Comparison of ENCODE assay signal across 30 cellular contexts in the genomic region with DNA sequence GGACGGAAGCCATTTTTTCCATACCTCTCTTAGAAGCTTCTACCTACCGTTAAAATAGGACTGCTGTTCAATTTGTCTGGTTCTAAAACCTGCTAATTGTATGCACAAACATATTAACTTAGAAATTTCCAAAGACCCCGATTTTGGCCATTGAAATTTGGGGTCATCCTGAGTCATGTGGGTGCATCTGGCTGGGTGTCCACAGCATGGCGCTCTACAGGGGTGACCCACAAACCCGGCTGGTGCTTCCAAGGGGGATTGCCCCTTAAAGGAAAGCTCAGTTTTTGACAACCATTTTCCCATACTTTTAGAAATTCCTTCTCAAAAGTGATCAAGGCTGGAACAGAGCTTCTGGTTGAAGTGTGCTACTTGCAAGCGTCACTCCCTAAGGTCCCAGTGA.
"Had no signal": no experiment of that assay in that cellular context is flagged by ENCODE, and none has a peak within 500 bp of the region (broad histone marks: within the 10 kb centered on the region; RNA-seq: fewer than 3 reads in every experiment).

No MANE protein-coding gene starts in this region.

- H3K9me3 Mint-ChIP-seq: activated CD4-positive, alpha-beta T cell treated with anti-CD3 and anti-CD28 coated beads, Interleukin-2, amount 10 ng/mL, durations not matched to agents 7 days and 5 days; activated naive CD8-positive, alpha-beta T cell treated with anti-CD3 and anti-CD28 coated beads, Interleukin-2, amount 10 ng/mL, durations not matched to agents 7 days and 5 days; activated T-cell treated with anti-CD3 and anti-CD28 coated beads, Interleukin-2, amount 50 U/mL, for 24 hours; activated T-helper 2 cell treated with anti-CD3 and anti-CD28 coated beads, Interferon-gamma antibody, Interleukin-2, Interleukin-4, amounts not matched to agents 10 μg/mL and 5 μg/mL and 100 μg/mL, durations not matched to agents 14 hours and 24 hours and 36 hours had no signal

- H3K27ac ChIP-seq: ascending aorta, breast epithelium, SJCRH30, SK-N-MC had no signal

- H3K9me3 ChIP-seq: ascending aorta, breast epithelium, MG63 had no signal

- ATAC-seq: activated CD4-positive, alpha-beta T cell treated with anti-CD3 and anti-CD28 coated beads for 36 hours; activated CD8-positive, alpha-beta T cell treated with anti-CD3 and anti-CD28 coated beads, Interleukin-2, amount 10 ng/mL, durations not matched to agents 7 days and 5 days had no signal

- H3K27ac Mint-ChIP-seq: activated CD4-positive, alpha-beta T cell treated with anti-CD3 and anti-CD28 coated beads for 36 hours; activated CD4-positive, alpha-beta T cell treated with anti-CD3 and anti-CD28 coated beads, Interleukin-2, amount 10 ng/mL, durations not matched to agents 7 days and 5 days; activated CD8-positive, alpha-beta T cell treated with anti-CD3 and anti-CD28 coated beads, Interleukin-2, amount 10 ng/mL, durations not matched to agents 7 days and 5 days; activated naive CD4-positive, alpha-beta T cell treated with anti-CD3 and anti-CD28 coated beads, Interleukin-2, amount 50 U/mL, for 24 hours; activated naive CD8-positive, alpha-beta T cell treated with anti-CD3 and anti-CD28 coated beads, Interleukin-2, amount 10 ng/mL, durations not matched to agents 7 days and 5 days; activated T-cell treated with anti-CD3 and anti-CD28 coated beads, Interleukin-2, amount 50 U/mL, for 24 hours; activated T-helper 2 cell treated with anti-CD3 and anti-CD28 coated beads, Interferon-gamma antibody, Interleukin-2, Interleukin-4, amounts not matched to agents 10 μg/mL and 5 μg/mL and 100 μg/mL, durations not matched to agents 14 hours and 24 hours and 36 hours had no signal

- H3K27me3 ChIP-seq: ascending aorta, breast epithelium, MG63, SJCRH30 had no signal

- DNase-seq: activated CD4-positive, alpha-beta T cell treated with anti-CD3 and anti-CD28 coated beads for 36 hours; activated CD4-positive, alpha-beta T cell treated with anti-CD3 and anti-CD28 coated beads, Interleukin-2, amount 10 ng/mL, durations not matched to agents 7 days and 5 days; activated CD4-positive, alpha-beta T cell treated with anti-CD3 and anti-CD28 coated beads, Interleukin-2, amount 50 U/mL, for 48 hours; activated CD8-positive, alpha-beta T cell treated with anti-CD3 and anti-CD28 coated beads, Interleukin-2, amount 10 ng/mL, durations not matched to agents 7 days and 5 days; activated gamma-delta T cell; activated naive CD4-positive, alpha-beta T cell treated with Interleukin-2 at 50 U/mL for 16 hours; activated naive CD8-positive, alpha-beta T cell treated with anti-CD3 and anti-CD28 coated beads, Interleukin-2, amount 10 ng/mL, durations not matched to agents 7 days and 5 days; activated T-cell treated with anti-CD3 and anti-CD28 coated beads, Interleukin-2, amount 50 U/mL, for 24 hours; amygdala; Kasumi-1; MG63; NCI-H1048; NCI-H1105 treated with DMSO at 0.1 percent for 48 hours; NCI-H1436; NCI-H1694; NCI-H2029; NCI-H2107; NCI-H2171; NCI-H510A; NCI-H526; NCI-H748 treated with DMSO at 0.1 percent for 48 hours; NK-92 treated with Interleukin-12 subunit alpha and Interleukin-12 subunit beta, amount 100 ng/mL, for 24 hours; SHP77; SJCRH30; T1000 had no signal

- H3K36me3 Mint-ChIP-seq: activated naive CD4-positive, alpha-beta T cell treated with anti-CD3 and anti-CD28 coated beads, Interleukin-2, amount 50 U/mL, for 24 hours; activated naive CD8-positive, alpha-beta T cell treated with anti-CD3 and anti-CD28 coated beads, Interleukin-2, amount 10 ng/mL, durations not matched to agents 7 days and 5 days had no signal

- H3K4me1 ChIP-seq: ascending aorta, breast epithelium, SJCRH30 had no signal

- H3K4me3 ChIP-seq: ascending aorta, breast epithelium, MG63, SJCRH30, SK-N-MC had no signal

- H3K36me3 ChIP-seq: ascending aorta, breast epithelium, MG63, SJCRH30 had no signal

- H3K4me3 Mint-ChIP-seq: activated CD4-positive, alpha-beta T cell treated with anti-CD3 and anti-CD28 coated beads for 36 hours; activated CD4-positive, alpha-beta T cell treated with anti-CD3 and anti-CD28 coated beads, Interleukin-2, amount 10 ng/mL, durations not matched to agents 7 days and 5 days; activated CD8-positive, alpha-beta T cell treated with anti-CD3 and anti-CD28 coated beads, Interleukin-2, amount 10 ng/mL, durations not matched to agents 7 days and 5 days; activated naive CD4-positive, alpha-beta T cell treated with anti-CD3 and anti-CD28 coated beads, Interleukin-2, amount 50 U/mL, for 24 hours; activated naive CD8-positive, alpha-beta T cell treated with anti-CD3 and anti-CD28 coated beads, Interleukin-2, amount 10 ng/mL, durations not matched to agents 7 days and 5 days; activated T-cell treated with anti-CD3 and anti-CD28 coated beads, Interleukin-2, amount 50 U/mL, for 24 hours had no signal

- H3K4me1 Mint-ChIP-seq: activated CD4-positive, alpha-beta T cell treated with anti-CD3 and anti-CD28 coated beads for 36 hours; activated CD4-positive, alpha-beta T cell treated with anti-CD3 and anti-CD28 coated beads, Interleukin-2, amount 10 ng/mL, durations not matched to agents 7 days and 5 days; activated naive CD4-positive, alpha-beta T cell treated with anti-CD3 and anti-CD28 coated beads, Interleukin-2, amount 50 U/mL, for 24 hours; activated naive CD8-positive, alpha-beta T cell treated with anti-CD3 and anti-CD28 coated beads, Interleukin-2, amount 10 ng/mL, durations not matched to agents 7 days and 5 days had no signal
